Comparison of ENCODE assay signal across 23 cellular contexts in the genomic region with DNA sequence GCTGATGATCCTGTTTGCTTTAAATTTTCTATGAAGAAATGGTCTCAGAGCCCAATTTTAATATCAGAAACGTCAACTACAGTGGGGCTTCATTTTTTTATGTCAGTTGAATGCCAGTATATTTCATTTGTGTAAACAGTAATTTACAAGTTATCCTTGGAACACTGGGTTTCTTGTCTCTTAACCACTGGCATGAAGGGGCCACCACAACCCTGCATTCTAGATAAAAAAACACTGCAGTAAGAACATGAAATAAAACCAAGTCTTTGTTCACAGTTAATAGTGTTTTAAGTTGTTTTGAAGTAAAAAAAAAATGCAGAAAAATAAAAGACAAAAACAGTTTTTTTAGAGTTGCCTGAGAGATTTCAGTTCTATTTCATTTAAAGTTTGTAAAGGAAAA. TPM values are rescaled to one million over a fixed set of nuclear protein-coding genes. Genes with fewer than 3 reads are reported as not detected.
DNase-seq lines count a peak whose midpoint lies in the region; ATAC-seq, FAIRE-seq and TF ChIP-seq lines count a peak whose summit lies in the region.
"Had no signal": no experiment of that assay in that cellular context is flagged by ENCODE, and none has a peak within 500 bp of the region (broad histone marks: within the 10 kb centered on the region; RNA-seq: fewer than 3 reads in every experiment).

No MANE protein-coding gene starts in this region.

- 0 out of 2 replicates have a peak overlapping the region, but pooled peaks have one; percentile 0 for H3K27ac ChIP-seq in Karpas-422 (ENCODE audit: low read length)
- H3K27ac ChIP-seq: C4-2B had no signal

- DNase-seq in Karpas-422 (no peak), astrocyte of the cerebellum (ENCODE audit: low read depth) (peak; percentile 26), fibroblast of peridontal ligament (ENCODE audit: extremely low read depth) (peak; percentile 60), renal cortical epithelial cell (ENCODE audit: low read depth) (peak; percentile 56), RCC 7860 (ENCODE audit: low spot score) (no peak), NCI-H187 (lab: John Stamatoyannopoulos, UW) (no peak)
- DNase-seq: COR-L47, DMS153, HFFc6, MV-4-11, NCI-H1417, NCI-H1930, NCI-H2171, NCI-H446, NCI-H748 treated with DMSO at 0.1 percent for 48 hours, OCI-M1, RPMI8226, SIG-M5 had no signal

- H3K36me3 ChIP-seq in Karpas-422 (ENCODE audit: insufficient read depth, low read length), result peaks cover 54% of the 10 kb centered on the region

- no peak overlapping the region for H2AFZ ChIP-seq in Karpas-422 (ENCODE audit: low read length)

- H3K4me2 ChIP-seq in Karpas-422 (ENCODE audit: low read depth, low read length, poor library complexity, severe bottlenecking), result no peak overlapping the region

- no peak for TF ChIP-seq CTCF in astrocyte of the cerebellum (IDR thresholded peaks at IDR 0.05; ENCODE audit: low read depth, low read length, missing control alignments)

- H3K4me3 ChIP-seq in Karpas-422 (ENCODE audit: low read length) (no peak overlapping the region), astrocyte of the cerebellum (ENCODE audit: low read depth, low read length) (no peak overlapping the region)

- H3K9ac ChIP-seq in Karpas-422 (ENCODE audit: low read length), result no peak overlapping the region

- no peak for ATAC-seq in HG03139 (IDR thresholded peaks at IDR 0.05; ENCODE audit: unreplicated experiment)

- peaks cover 39% of the 10 kb centered on the region for H3K4me1 ChIP-seq in Karpas-422 (ENCODE audit: low read length)

- no peaks in the 10 kb centered on the region for H4K20me1 ChIP-seq in Karpas-422 (ENCODE audit: insufficient read depth, low read depth, low read length)

- H3K9me3 ChIP-seq in Karpas-422 (ENCODE audit: low read length), result no peaks in the 10 kb centered on the region

- H3K27me3 ChIP-seq in Karpas-422 (ENCODE audit: low read length), result no peaks in the 10 kb centered on the region

- H3K79me2 ChIP-seq in Karpas-422 (ENCODE audit: low read length), result peaks cover 97% of the 10 kb centered on the region

- in situ Hi-C loops in astrocyte of the cerebellum (cut with HindIII; ENCODE audit: low sequenced_read_pairs), result no loop called here

- FAIRE-seq in RCC 7860 (lab: Jason Lieb, UNC), result no peak
- FAIRE-seq: H54 had no signal

- H3K9me2 ChIP-seq in Karpas-422 (replicated peaks; ENCODE audit: insufficient read depth, low read length), result no peaks in the 10 kb centered on the region

RNA-seq across cellular contexts. Expression of gene DDI1, which starts 8.0 kb away (rescaled TPM):
- not detected in 2 replicates for total RNA-seq in Karpas-422 (2014; rRNA removed; shearing (Covaris generic); ENCODE audit: low replicate concordance)
- not detected in 2 replicates for total RNA-seq in renal cortical epithelial cell
- total RNA-seq: A673, HFFc6, HT1080 had no signal

Comparison
In these comparisons a context has a peak if more than half of its experiments do, and no peak if none do; other contexts are left out.
1. DNase-seq: peak in astrocyte of the cerebellum (single experiment), fibroblast of peridontal ligament (single experiment) and renal cortical epithelial cell (single experiment); none in Karpas-422 (single experiment), RCC 7860 (single experiment) and NCI-H187 (0 of 2).